In the genomic region with DNA sequence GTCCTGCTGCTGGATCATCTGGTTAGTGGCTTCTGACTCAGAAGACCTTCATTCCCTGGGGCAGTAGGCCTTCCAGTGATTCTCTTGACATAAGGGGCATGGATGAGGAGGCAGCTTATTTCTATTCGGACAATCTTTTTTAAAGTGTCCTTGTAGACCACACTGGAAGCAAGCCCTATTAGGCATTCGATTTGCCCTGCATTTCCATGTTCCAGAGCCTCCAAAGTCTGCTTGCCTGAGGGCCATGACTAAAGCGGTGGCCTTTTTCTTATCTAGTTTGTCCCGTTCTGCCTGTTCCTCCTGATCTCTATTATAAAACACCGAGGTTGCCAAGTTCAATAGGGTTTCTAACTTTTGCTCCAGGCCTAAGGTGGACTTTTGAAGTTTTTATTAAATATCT, we compare ENCODE assay signal across 2 cellular contexts. TPM values are rescaled to one million over a fixed set of nuclear protein-coding genes. Genes with fewer than 3 reads are reported as not detected.
"Had no signal": no experiment of that assay in that cellular context is flagged by ENCODE, and none has a peak within 500 bp of the region (broad histone marks: within the 10 kb centered on the region; RNA-seq: fewer than 3 reads in every experiment).

No MANE protein-coding gene starts in this region.

RNA-seq across cellular contexts. Expression of gene S1PR3, which starts 49.7 kb away (rescaled TPM):
- total RNA-seq: SJCRH30 had no signal
- polyA plus RNA-seq: IgD-negative memory B cell had no signal
